12 cellular contexts compared by ENCODE assay signal in genomic region chr7:2517004-2517403, GRCh38. TPM values are rescaled to one million over a fixed set of nuclear protein-coding genes. Genes with fewer than 3 reads are reported as not detected.
A peak's percentile ranks its signal among the peaks of the same experiment; 100 is the strongest.
DNase-seq lines count a peak whose midpoint lies in the region; ATAC-seq, FAIRE-seq and TF ChIP-seq lines count a peak whose summit lies in the region.
"Had no signal": no experiment of that assay in that cellular context is flagged by ENCODE, and none has a peak within 500 bp of the region (broad histone marks: within the 10 kb centered on the region; RNA-seq: fewer than 3 reads in every experiment).

No MANE protein-coding gene starts in this region.

- TF ChIP-seq POLR2A in transverse colon (IDR thresholded peaks at IDR 0.05) = no peak

- no peaks in the 10 kb centered on the region for H3K9me3 ChIP-seq in mesodermal cell (ENCODE audit: control insufficient read depth, low read length)
- no peaks in the 10 kb centered on the region for H3K9me3 ChIP-seq in transverse colon

- 25 to 42% methylated on average over 5 to 6 of the region's 9 CpGs for WGBS in mesodermal cell (ENCODE audit: insufficient coverage in 2 of 2), 2 experiments
- 62% methylated on average over 9 of the region's 9 CpGs; no CpG with 5 or more reads in 1 of the 2 donors for WGBS in transverse colon (ENCODE audit: low coverage in 1 of 2), 2 donors

- H3K4me1 ChIP-seq in mesodermal cell (ENCODE audit: control insufficient read depth, insufficient read depth, low read length, poor library complexity, severe bottlenecking) (peaks cover 34% of the 10 kb centered on the region), transverse colon (peaks cover 16 to 40% (median 32%) of the 10 kb centered on the region in 4 donors)

- no peak for TF ChIP-seq EP300 in transverse colon (IDR thresholded peaks at IDR 0.05; ENCODE audit: low read depth)

- peaks cover 14% of the 10 kb centered on the region for H3K27me3 ChIP-seq in transverse colon

- intact Hi-C loops in transverse colon (cut with DNase I; ENCODE audit: low total_unique reads) = no loop called here

- DNase-seq in AG08395 (ENCODE audit: low spot score) = peak; percentile 94
- peak; percentile 95 for DNase-seq in HTR-8/SVneo (ENCODE audit: insufficient read length, low spot score)
- peak; percentile 95 for DNase-seq in astrocyte of the spinal cord (ENCODE audit: low read depth, low spot score)
- DNase-seq in transverse colon = no peak
- no peak for DNase-seq in HuH-7 (ENCODE audit: low spot score)
- DNase-seq in central memory CD4-positive, alpha-beta T cell = no peak

- no peaks in the 10 kb centered on the region for H3K36me3 ChIP-seq in mesodermal cell (ENCODE audit: control insufficient read depth, insufficient read depth, low read length)
- no peaks in the 10 kb centered on the region for H3K36me3 ChIP-seq in transverse colon

- peak; percentile 96 for FAIRE-seq in HTR-8/SVneo (lab: Jason Lieb, UNC)

- ATAC-seq in HG03571 (IDR thresholded peaks at IDR 0.05; ENCODE audit: unreplicated experiment) = no peak
- ATAC-seq: activated naive CD4-positive, alpha-beta T cell treated with anti-CD3 and anti-CD28 coated beads, Interleukin-2, amount 50 U/mL, for 72 hours; esophagus mucosa; WTC11 had no signal

- in situ Hi-C loops in astrocyte of the spinal cord (cut with HindIII; ENCODE audit: low sequenced_read_pairs) (no loop called here), transverse colon (cut with MboI; ENCODE audit: low pct_ligation_motif_present in 1 of 4, low pct_unique_long_range_greater_than_20kb in 1 of 4, low sequenced_read_pairs in 3 of 4) (no loop called here)

- TF ChIP-seq CTCF in astrocyte of the spinal cord (IDR thresholded peaks at IDR 0.05; ENCODE audit: low read depth, low read length) (peak; percentile 19), transverse colon (IDR thresholded peaks at IDR 0.05) (no peak)

- H3K4me3 ChIP-seq in astrocyte of the spinal cord (ENCODE audit: low read depth, low read length) = no peak overlapping the region
- H3K4me3 ChIP-seq in mesodermal cell (ENCODE audit: extremely low read depth, insufficient read depth, low read length, poor library complexity, severe bottlenecking) = no peak overlapping the region
- no peak overlapping the region for H3K4me3 ChIP-seq in transverse colon

- H3K27ac ChIP-seq in mesodermal cell (ENCODE audit: low read depth, low read length, severe bottlenecking) (peak overlapping the region; percentile 54), transverse colon (no peak overlapping the region)

RNA-seq across cellular contexts. Expression of gene LFNG, which starts 2.6 kb away (rescaled TPM):
- 20.5 TPM for polyA plus RNA-seq in mesodermal cell (2013, experiment 1 of 2)
- 13.8 TPM for polyA plus RNA-seq in mesodermal cell (2013, experiment 2 of 2)
- total RNA-seq in transverse colon = 100 to 1,000 TPM in 2 of 4 donors, 10 to 100 TPM in 2; 17.9 to 162 (median 80.6) TPM

RNA-seq across cellular contexts. Expression of gene BRAT1, which starts 38.3 kb away (rescaled TPM):
- polyA plus RNA-seq in mesodermal cell (2013, experiment 1 of 2) = 30.2 TPM
- polyA plus RNA-seq in mesodermal cell (2013, experiment 2 of 2) = 23.1 TPM
- 100 to 1,000 TPM in 1 of 4 donors, 10 to 100 TPM in 3; 31.7 to 120 (median 40.4) TPM for total RNA-seq in transverse colon

RNA-seq across cellular contexts. Expression of gene GRIFIN, which starts 40.8 kb away (rescaled TPM):
- polyA plus RNA-seq in mesodermal cell (2013, experiment 1 of 2) = not detected
- not detected for polyA plus RNA-seq in mesodermal cell (2013, experiment 2 of 2)
- not detected for total RNA-seq in transverse colon
- total RNA-seq: activated naive CD4-positive, alpha-beta T cell treated with anti-CD3 and anti-CD28 coated beads, Interleukin-2, amount 50 U/mL, for 72 hours; esophagus mucosa; mononuclear cell; WTC11 had no signal

RNA-seq across cellular contexts. Expression of gene IQCE, which starts 41.8 kb away (rescaled TPM):
- 9.3 TPM for polyA plus RNA-seq in mesodermal cell (2013, experiment 1 of 2)
- 9.6 TPM for polyA plus RNA-seq in mesodermal cell (2013, experiment 2 of 2)
- 100 to 1,000 TPM in 1 of 4 donors, 10 to 100 TPM in 3; 27.2 to 187 (median 55.5) TPM for total RNA-seq in transverse colon

Comparison
In these comparisons a context has a peak if more than half of its experiments do, and no peak if none do; other contexts are left out.
1. DNase-seq: peak in AG08395 (single experiment), HTR-8/SVneo (single experiment) and astrocyte of the spinal cord (single experiment); none in transverse colon (single experiment), HuH-7 (single experiment) and central memory CD4-positive, alpha-beta T cell (single experiment).